In the genomic region with DNA sequence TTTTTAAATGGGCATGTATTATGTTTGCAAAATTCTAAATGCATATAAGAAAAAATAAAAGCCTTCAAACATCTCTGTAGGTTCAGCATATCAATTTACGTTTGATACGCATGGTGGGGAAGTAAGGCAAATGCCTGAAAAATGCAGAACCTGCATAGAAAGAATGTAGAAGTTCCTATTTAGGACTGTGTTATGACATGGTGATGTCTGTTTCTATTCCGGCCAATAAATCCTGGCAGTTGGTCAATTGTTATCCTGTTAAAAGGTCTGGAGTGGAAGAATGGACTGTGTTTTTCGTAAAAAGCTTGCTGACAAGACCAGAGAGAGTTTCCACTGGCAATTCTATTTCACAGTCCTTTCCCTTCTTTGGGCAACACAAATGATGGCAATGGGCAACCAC, we compare ENCODE assay signal across 1 cellular context.
TF ChIP-seq lines count a peak whose summit lies in the region.

No MANE protein-coding gene starts in this region.

TF ChIP-seq in SK-N-SH, 30 proteins besides CTCF, POLR2A, EP300 and RAD21 (continued from another document):
- TF ChIP-seq GATA2 (CRISPR knock-in tag; IDR thresholded peaks at IDR 0.05) (no peak), TAF1 (IDR thresholded peaks at IDR 0.05; ENCODE audit: borderline replicate concordance, low read depth, low read length) (0 out of 2 replicates have a peak, but pooled peaks have one; percentile 15), RXRA (IDR thresholded peaks at IDR 0.05; ENCODE audit: borderline replicate concordance, low read depth) (0 out of 2 replicates have a peak, but pooled peaks have one; percentile 17), GABPA (IDR thresholded peaks at IDR 0.05; ENCODE audit: low read depth) (no peak), TCF12 (IDR thresholded peaks at IDR 0.05) (peak; percentile 92), JUND (IDR thresholded peaks at IDR 0.05) (peak; percentile 62), MEF2A (IDR thresholded peaks at IDR 0.05; ENCODE audit: borderline replicate concordance, low read depth) (peak; percentile 80; the same call in 1 of the 2 replicates), POLR2AphosphoS5 (IDR thresholded peaks at IDR 0.05; ENCODE audit: low read depth, low read length) (peak; percentile 78; the same call in 1 of the 2 replicates), RCOR1 (IDR thresholded peaks at IDR 0.05; ENCODE audit: low read length) (no peak), ELF1 (IDR thresholded peaks at IDR 0.05) (no peak), CHD2 (IDR thresholded peaks at IDR 0.05; ENCODE audit: low read length, partially characterized antibody) (no peak), FOXM1 (IDR thresholded peaks at IDR 0.05; ENCODE audit: low read depth) (0 out of 2 replicates have a peak, but pooled peaks have one; percentile 59), IRF3 (IDR thresholded peaks at IDR 0.05; ENCODE audit: low read depth, low read length) (no peak), EZH2phosphoT487 (IDR thresholded peaks at IDR 0.05; ENCODE audit: borderline replicate concordance, low read depth) (no peak), NRF1 (IDR thresholded peaks at IDR 0.05; ENCODE audit: low read depth, low read length) (no peak), RFX5 (IDR thresholded peaks at IDR 0.05; ENCODE audit: low read length) (no peak), FOSL2 (IDR thresholded peaks at IDR 0.05; ENCODE audit: borderline replicate concordance, low read depth) (peak; percentile 37; the same call in 1 of the 2 replicates), PBX3 (IDR thresholded peaks at IDR 0.05) (peak; percentile 91), YY1 (IDR thresholded peaks at IDR 0.05; ENCODE audit: low read depth) (0 out of 2 replicates have a peak, but pooled peaks have one; percentile 46), MXI1 (IDR thresholded peaks at IDR 0.05; ENCODE audit: low read depth, low read length) (no peak), NFIC (IDR thresholded peaks at IDR 0.05; ENCODE audit: borderline replicate concordance) (peak; percentile 82)
- TF ChIP-seq, protein P1, sequence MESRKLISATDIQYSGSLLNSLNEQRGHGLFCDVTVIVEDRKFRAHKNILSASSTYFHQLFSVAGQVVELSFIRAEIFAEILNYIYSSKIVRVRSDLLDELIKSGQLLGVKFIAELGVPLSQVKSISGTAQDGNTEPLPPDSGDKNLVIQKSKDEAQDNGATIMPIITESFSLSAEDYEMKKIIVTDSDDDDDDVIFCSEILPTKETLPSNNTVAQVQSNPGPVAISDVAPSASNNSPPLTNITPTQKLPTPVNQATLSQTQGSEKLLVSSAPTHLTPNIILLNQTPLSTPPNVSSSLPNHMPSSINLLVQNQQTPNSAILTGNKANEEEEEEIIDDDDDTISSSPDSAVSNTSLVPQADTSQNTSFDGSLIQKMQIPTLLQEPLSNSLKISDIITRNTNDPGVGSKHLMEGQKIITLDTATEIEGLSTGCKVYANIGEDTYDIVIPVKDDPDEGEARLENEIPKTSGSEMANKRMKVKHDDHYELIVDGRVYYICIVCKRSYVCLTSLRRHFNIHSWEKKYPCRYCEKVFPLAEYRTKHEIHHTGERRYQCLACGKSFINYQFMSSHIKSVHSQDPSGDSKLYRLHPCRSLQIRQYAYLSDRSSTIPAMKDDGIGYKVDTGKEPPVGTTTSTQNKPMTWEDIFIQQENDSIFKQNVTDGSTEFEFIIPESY (IDR thresholded peaks at IDR 0.05; ENCODE audit: borderline replicate concordance, low read depth): no peak
